In genomic region chr7:43625453-43625852, GRCh38 we compare ENCODE assay signal across 8 cellular contexts. TPM values are rescaled to one million over a fixed set of nuclear protein-coding genes. Genes with fewer than 3 reads are reported as not detected.
DNase-seq lines count a peak whose midpoint lies in the region; ATAC-seq and TF ChIP-seq lines count a peak whose summit lies in the region.

No MANE protein-coding gene starts in this region.

- TF ChIP-seq CTCF in RWPE2 (IDR thresholded peaks at IDR 0.05; ENCODE audit: poor library complexity, severe bottlenecking) (no peak), transverse colon (IDR thresholded peaks at IDR 0.05) (no peak)

- H3K4me1 ChIP-seq in RWPE2 (ENCODE audit: insufficient read depth, poor library complexity, severe bottlenecking), result peaks cover 15% of the 10 kb centered on the region
- peaks cover 0 to 3% (median 0%) of the 10 kb centered on the region in 4 donors for H3K4me1 ChIP-seq in transverse colon

- H3K4me3 ChIP-seq in RWPE2 (ENCODE audit: severe bottlenecking), result no peak overlapping the region
- no peak overlapping the region for H3K4me3 ChIP-seq in transverse colon

- TF ChIP-seq POLR2A in transverse colon (IDR thresholded peaks at IDR 0.05), result no peak

- H3K36me3 ChIP-seq in RWPE2 (ENCODE audit: low read depth), result peaks cover 98% of the 10 kb centered on the region
- H3K36me3 ChIP-seq in transverse colon, result peaks cover 0 to 10% (median 3%) of the 10 kb centered on the region in 4 donors

- DNase-seq in RWPE2 (ENCODE audit: low spot score), result no peak
- DNase-seq in left colon, result no peak
- DNase-seq in mesenteric fat pad (ENCODE audit: low spot score), result no peak
- DNase-seq in transverse colon, result no peak
- DNase-seq in NCI-H2196 treated with DMSO at 0.1 percent for 48 hours (lab: John Stamatoyannopoulos, UW; ENCODE audit: unreplicated experiment), result no peak

- H3K9me3 ChIP-seq in RWPE2 (ENCODE audit: severe bottlenecking) (no peaks in the 10 kb centered on the region), transverse colon (no peaks in the 10 kb centered on the region)

- intact Hi-C loops in left colon (cut with DNase I, micrococcal nuclease) (no loop called here), transverse colon (cut with DNase I; ENCODE audit: low total_unique reads) (no loop called here)

- no peaks in the 10 kb centered on the region for H3K27me3 ChIP-seq in RWPE2 (ENCODE audit: insufficient read depth, poor library complexity, severe bottlenecking)
- H3K27me3 ChIP-seq in transverse colon, result no peaks in the 10 kb centered on the region

- H3K27ac ChIP-seq in RWPE2 (ENCODE audit: poor library complexity, severe bottlenecking), result peak overlapping the region; percentile 38
- H3K27ac ChIP-seq in transverse colon, result no peak overlapping the region

- ATAC-seq in GM18502 (IDR thresholded peaks at IDR 0.05; ENCODE audit: poor library complexity, unreplicated experiment) (peak; percentile 73), GM21723 (IDR thresholded peaks at IDR 0.05; ENCODE audit: unreplicated experiment) (peak; percentile 41), RWPE2 (ENCODE audit: low read depth) (no peak), left colon (peak; percentile 36), GM18873 (IDR thresholded peaks at IDR 0.05; ENCODE audit: low FRiP score, unreplicated experiment) (no peak)

- in situ Hi-C loops in transverse colon (cut with MboI; ENCODE audit: low pct_ligation_motif_present in 1 of 4, low pct_unique_long_range_greater_than_20kb in 1 of 4, low sequenced_read_pairs in 3 of 4), result no loop called here

- no peak for TF ChIP-seq EP300 in transverse colon (IDR thresholded peaks at IDR 0.05; ENCODE audit: low read depth)

RNA-seq across cellular contexts. Expression of gene STK17A, which starts 42.5 kb away (rescaled TPM):
- total RNA-seq in left colon, result 10 to 100 TPM; 16.7 to 28.1 TPM
- total RNA-seq in mesenteric fat pad, result 29.4 TPM
- 10 to 100 TPM in 3 of 4 donors, 1 to 10 TPM in 1; 6.0 to 35.7 (median 26.4) TPM for total RNA-seq in transverse colon

Comparison
In these comparisons a context has a peak if more than half of its experiments do, and no peak if none do; other contexts are left out.
1. ATAC-seq: peak in GM18502 (single experiment), GM21723 (single experiment) and left colon (single experiment); none in RWPE2 (single experiment) and GM18873 (single experiment).